ENCODE assay signal across 8 cellular contexts in genomic region chr3:36380171-36381031, GRCh38. TPM values are rescaled to one million over a fixed set of nuclear protein-coding genes. Genes with fewer than 3 reads are reported as not detected.
DNase-seq lines count a peak whose midpoint lies in the region; ATAC-seq and TF ChIP-seq lines count a peak whose summit lies in the region.

STAC (plus strand) TSS chr3:36380504; CDS start chr3:36380644, 140 bp downstream.

- no peak for TF ChIP-seq CTCF in heart right ventricle (IDR thresholded peaks at IDR 0.05)
- TF ChIP-seq CTCF in psoas muscle (IDR thresholded peaks at IDR 0.05), result no peak

- DNase-seq in DMS153 (lab: John Stamatoyannopoulos, UW), result peak; percentile 49
- peak; percentile 1 to 5 for DNase-seq in activated CD4-positive, alpha-beta T cell treated with anti-CD3 and anti-CD28 coated beads, Interleukin-2, amount 50 U/mL, for 48 hours
- DNase-seq in heart right ventricle, result peak in 1 of 2 donors; percentile 24
- peak; percentile 34 to 56 for DNase-seq in psoas muscle

- H3K36me3 ChIP-seq in HUES48 (ENCODE audit: control insufficient read depth, insufficient read depth, low read length) (peaks cover 3% of the 10 kb centered on the region; the same call in 1 of the 2 replicates), heart right ventricle (no peaks in the 10 kb centered on the region), psoas muscle (ENCODE audit: insufficient read depth in 1 of 2, low read depth in 1 of 2) (no peaks in the 10 kb centered on the region)

- H3K4me1 ChIP-seq in HUES48 (ENCODE audit: control insufficient read depth, insufficient read depth, low read length) (peaks cover 22% of the 10 kb centered on the region; the same call in 1 of the 2 replicates), heart right ventricle (peaks cover 0 to 19% (median 7%) of the 10 kb centered on the region in 9 donors), psoas muscle (no peaks in the 10 kb centered on the region)

- peak within 1 kb of the TSS; percentile 68 for H3K9ac ChIP-seq in HUES48 (ENCODE audit: low read depth, low read length)

- peak in 6 of 8 donors; percentile 33 to 51 (median 42) for ATAC-seq in heart right ventricle
- peak in 1 of 4 donors; percentile 51 for ATAC-seq in psoas muscle
- ATAC-seq in HG03039 (IDR thresholded peaks at IDR 0.05; ENCODE audit: unreplicated experiment), result no peak
- no peak for ATAC-seq in HG02840 (IDR thresholded peaks at IDR 0.05; ENCODE audit: low FRiP score, unreplicated experiment)
- no peak for ATAC-seq in GM21619 (IDR thresholded peaks at IDR 0.05; ENCODE audit: unreplicated experiment)

- no peaks in the 10 kb centered on the region for H3K9me3 ChIP-seq in HUES48 (ENCODE audit: control insufficient read depth, insufficient read depth, low read length)
- H3K9me3 ChIP-seq in heart right ventricle, result no peaks in the 10 kb centered on the region
- H3K9me3 ChIP-seq in psoas muscle, result no peaks in the 10 kb centered on the region

- H3K4me3 ChIP-seq in HUES48 (ENCODE audit: low read depth, low read length) (peak within 1 kb of the TSS; percentile 89), heart right ventricle (peak within 1 kb of the TSS in 9 of 10 donors; percentile 35 to 64 (median 50)), psoas muscle (peak within 1 kb of the TSS; percentile 65)

- no peak within 1 kb of the TSS for H3K27ac ChIP-seq in HUES48 (ENCODE audit: low read depth, low read length)
- peak within 1 kb of the TSS in 4 of 10 donors; percentile 3 to 53 (median 32) for H3K27ac ChIP-seq in heart right ventricle
- no peak within 1 kb of the TSS for H3K27ac ChIP-seq in psoas muscle

- WGBS in heart right ventricle, 2 donors, result 1% methylated on average over 57 to 76 of the region's 76 CpGs
- 1% methylated on average over 46 to 76 of the region's 76 CpGs for WGBS in psoas muscle, 3 donors

- H3K27me3 ChIP-seq in HUES48 (ENCODE audit: control insufficient read depth, insufficient read depth, low read length), result peaks cover 27% of the 10 kb centered on the region
- H3K27me3 ChIP-seq in heart right ventricle, result peaks cover 0 to 37% (median 25%) of the 10 kb centered on the region in 7 donors
- peaks cover 2 to 17% (median 8%) of the 10 kb centered on the region in 3 donors for H3K27me3 ChIP-seq in psoas muscle (ENCODE audit: insufficient read depth in 3 of 3, low read length in 2 of 3)

- intact Hi-C loops in heart right ventricle (cut with DNase I) (no loop called here), psoas muscle (cut with DNase I) (no loop called here)

RNA-seq across cellular contexts. Expression of gene STAC, which starts in this region (rescaled TPM):
- total RNA-seq in heart right ventricle (1 to 10 TPM in 2 of 10 donors, under 1 TPM in 8; 0.13 to 1.5 (median 0.55) TPM), psoas muscle (1 to 10 TPM in 1 of 4 donors, under 1 TPM in 3; 0.19 to 1.5 (median 0.64) TPM)
- polyA plus RNA-seq in heart right ventricle (under 1 TPM; 0.28 to 0.29 TPM), psoas muscle (under 1 TPM; 0.23 to 0.47 (median 0.43) TPM)

Comparison
In these comparisons a context has a peak if more than half of its experiments do, and no peak if none do; other contexts are left out.
1. ATAC-seq: peak in heart right ventricle (6 of 8); none in HG03039 (single experiment), HG02840 (single experiment) and GM21619 (single experiment).
2. Peak in every context shown above with its lines, with median percentiles within 50 percentile points of each other: H3K4me3 ChIP-seq.